9 cellular contexts compared by ENCODE assay signal in the genomic region with DNA sequence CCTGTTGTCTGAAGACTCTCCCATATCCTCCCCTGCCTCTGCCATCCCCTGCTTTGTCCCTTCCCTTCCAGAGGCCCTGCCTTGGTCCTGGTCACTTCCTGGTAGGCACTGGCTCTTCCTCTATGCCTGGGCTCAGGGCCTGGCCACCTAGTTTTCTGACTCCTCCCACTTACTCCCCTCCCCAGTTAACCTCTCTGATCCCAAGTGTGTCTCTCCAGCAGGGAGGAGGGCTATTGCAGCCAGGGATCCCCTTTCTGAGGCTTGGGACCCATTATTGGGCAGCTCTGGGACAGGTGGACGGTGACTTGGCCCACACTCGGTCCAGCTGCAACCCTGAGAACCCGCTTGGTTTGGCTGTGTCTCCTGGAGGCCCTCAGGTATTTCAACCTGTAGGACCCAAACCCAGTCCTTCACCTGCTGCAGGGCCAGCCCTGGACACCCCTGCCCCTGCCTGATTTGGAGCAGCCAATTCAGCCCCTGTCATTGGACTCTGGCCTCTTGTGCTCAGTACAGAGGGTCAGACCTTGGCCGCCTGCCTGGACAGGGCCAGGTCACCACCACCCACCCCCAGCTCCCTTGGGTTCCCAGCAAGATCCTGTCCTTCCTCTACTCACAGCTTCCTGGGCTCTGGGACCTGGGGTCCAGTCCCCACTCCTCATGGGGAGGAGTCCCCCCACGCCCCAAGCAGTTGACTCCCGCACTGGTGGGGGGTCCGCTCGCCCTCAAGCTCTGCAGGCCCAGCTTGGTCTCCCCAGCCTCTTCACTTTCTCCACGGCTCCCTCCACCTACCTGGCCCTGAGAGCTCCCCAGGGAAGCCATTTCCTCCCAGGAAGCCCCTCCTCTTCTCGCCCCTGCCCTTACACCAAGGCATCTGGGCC. TPM values are rescaled to one million over a fixed set of nuclear protein-coding genes. Genes with fewer than 3 reads are reported as not detected.
A peak's percentile ranks its signal among the peaks of the same experiment; 100 is the strongest.
DNase-seq lines count a peak whose midpoint lies in the region; ATAC-seq and TF ChIP-seq lines count a peak whose summit lies in the region.
"Had no signal": no experiment of that assay in that cellular context is flagged by ENCODE, and none has a peak within 500 bp of the region (broad histone marks: within the 10 kb centered on the region; RNA-seq: fewer than 3 reads in every experiment).

No MANE protein-coding gene starts in this region.

- H2BK120ac ChIP-seq in trophoblast cell (ENCODE audit: insufficient read depth, low read length, poor library complexity) = no peak overlapping the region

- H2AFZ ChIP-seq in trophoblast cell (ENCODE audit: insufficient read depth, low read length, poor library complexity) = no peak overlapping the region

- H3K18ac ChIP-seq in trophoblast cell (ENCODE audit: low read length) = no peak overlapping the region

- no peak overlapping the region for H3K9ac ChIP-seq in trophoblast cell (ENCODE audit: low read length)

- H4K8ac ChIP-seq in trophoblast cell (ENCODE audit: low read depth, low read length) = no peak overlapping the region

- H4K12ac ChIP-seq in trophoblast cell (ENCODE audit: low read depth, low read length) = no peak overlapping the region

- no peak overlapping the region for H2BK5ac ChIP-seq in trophoblast cell (ENCODE audit: low read depth, low read length, poor library complexity)

- no peaks in the 10 kb centered on the region for H3K36me3 Mint-ChIP-seq in activated naive CD4-positive, alpha-beta T cell treated with anti-CD3 and anti-CD28 coated beads for 36 hours (ENCODE audit: low read depth)
- H3K36me3 Mint-ChIP-seq in central memory CD8-positive, alpha-beta T cell (ENCODE audit: insufficient read depth) = no peaks in the 10 kb centered on the region
- H3K36me3 Mint-ChIP-seq in memory B cell (no peaks in the 10 kb centered on the region), HFFc6 (ENCODE audit: low read depth) (no peaks in the 10 kb centered on the region)

- WGBS in trophoblast cell (ENCODE audit: extremely low coverage, insufficient coverage, insufficient read length) = no CpG with 5 or more reads among the region's 10 CpGs

- H3K4me1 ChIP-seq in vagina (peaks cover 54% of the 10 kb centered on the region), trophoblast cell (ENCODE audit: control insufficient read depth in 1 of 2, insufficient read depth in 2 of 2, low read length in 2 of 2) (peaks cover 18 to 29% of the 10 kb centered on the region in 2 experiments)

- H3K9me3 ChIP-seq in vagina = no peaks in the 10 kb centered on the region
- peaks cover 5% of the 10 kb centered on the region for H3K9me3 ChIP-seq in trophoblast cell (ENCODE audit: insufficient read depth, low read depth, low read length)

- H3K36me3 ChIP-seq in vagina = no peaks in the 10 kb centered on the region
- H3K36me3 ChIP-seq in trophoblast cell (ENCODE audit: control insufficient read depth in 1 of 2, insufficient read depth in 2 of 2, low read length in 2 of 2) = no peaks in the 10 kb centered on the region

- no peak overlapping the region for H3K4ac ChIP-seq in trophoblast cell (ENCODE audit: low read depth, low read length)

- no peak for TF ChIP-seq POLR2A in vagina (IDR thresholded peaks at IDR 0.05)

- H2AK5ac ChIP-seq in trophoblast cell (ENCODE audit: low read length) = no peak overlapping the region

- H3K27ac Mint-ChIP-seq in activated naive CD4-positive, alpha-beta T cell treated with anti-CD3 and anti-CD28 coated beads for 36 hours = no peak overlapping the region
- H3K27ac Mint-ChIP-seq in central memory CD8-positive, alpha-beta T cell (ENCODE audit: low read depth) = peak overlapping the region; percentile 47
- H3K27ac Mint-ChIP-seq in memory B cell = peak overlapping the region; percentile 62
- no peak overlapping the region for H3K27ac Mint-ChIP-seq in HFFc6

- ATAC-seq in central memory CD8-positive, alpha-beta T cell (replicated peaks; ENCODE audit: extremely low read depth, poor library complexity, severe bottlenecking) = no peak
- no peak for ATAC-seq in memory B cell (ENCODE audit: low read depth)
- ATAC-seq in HG02970 (IDR thresholded peaks at IDR 0.05; ENCODE audit: low FRiP score, unreplicated experiment) = no peak

- peaks cover 40% of the 10 kb centered on the region for H3K4me1 Mint-ChIP-seq in activated naive CD4-positive, alpha-beta T cell treated with anti-CD3 and anti-CD28 coated beads for 36 hours (ENCODE audit: low read depth)
- peaks cover 50% of the 10 kb centered on the region for H3K4me1 Mint-ChIP-seq in central memory CD8-positive, alpha-beta T cell
- H3K4me1 Mint-ChIP-seq in memory B cell (peaks cover 38% of the 10 kb centered on the region), HFFc6 (ENCODE audit: low read depth) (peaks cover 31% of the 10 kb centered on the region)

- no peak overlapping the region for H4K91ac ChIP-seq in trophoblast cell (ENCODE audit: low read depth, low read length)

- no peak overlapping the region for H3K23ac ChIP-seq in trophoblast cell (ENCODE audit: low read length)

- no peak overlapping the region for H3K4me3 ChIP-seq in vagina
- no peak overlapping the region for H3K4me3 ChIP-seq in trophoblast cell (ENCODE audit: low read depth, low read length)

- TF ChIP-seq CTCF in vagina (IDR thresholded peaks at IDR 0.05) (no peak), HFFc6 (IDR thresholded peaks at IDR 0.05) (no peak)

- intact Hi-C loops in activated naive CD4-positive, alpha-beta T cell treated with anti-CD3 and anti-CD28 coated beads for 36 hours (cut with micrococcal nuclease) = no loop called here
- intact Hi-C loops in vagina (cut with DNase I) = no loop called here

- CTCF ChIA-PET in activated naive CD4-positive, alpha-beta T cell treated with anti-CD3 and anti-CD28 coated beads for 36 hours (lab: Charles Lee) = interaction anchor here (0.6 kb wide), 1 partner anchor 381 kb away, joined by 5 read pairs; no protein-coding TSS in a partner anchor

- H3K14ac ChIP-seq in trophoblast cell (ENCODE audit: low read length) = no peak overlapping the region

- no peaks in the 10 kb centered on the region for H3K9me3 Mint-ChIP-seq in activated naive CD4-positive, alpha-beta T cell treated with anti-CD3 and anti-CD28 coated beads for 36 hours
- H3K9me3 Mint-ChIP-seq in central memory CD8-positive, alpha-beta T cell = no peaks in the 10 kb centered on the region
- H3K9me3 Mint-ChIP-seq in memory B cell (no peaks in the 10 kb centered on the region), HFFc6 (no peaks in the 10 kb centered on the region)

- no peaks in the 10 kb centered on the region for H3K27me3 ChIP-seq in vagina
- H3K27me3 ChIP-seq in trophoblast cell (ENCODE audit: insufficient read depth, low read length) = no peaks in the 10 kb centered on the region

- H3K79me1 ChIP-seq in trophoblast cell (ENCODE audit: low read length) = peaks cover 9% of the 10 kb centered on the region

- H3K27ac ChIP-seq in vagina = peak overlapping the region; percentile 34
- H3K27ac ChIP-seq in trophoblast cell (ENCODE audit: low read depth, low read length) = no peak overlapping the region

- H3K4me3 Mint-ChIP-seq in activated naive CD4-positive, alpha-beta T cell treated with anti-CD3 and anti-CD28 coated beads for 36 hours = peak overlapping the region; percentile 24
- H3K4me3 Mint-ChIP-seq in central memory CD8-positive, alpha-beta T cell = peak overlapping the region; percentile 49
- H3K4me3 Mint-ChIP-seq in memory B cell = no peak overlapping the region
- H3K4me3 Mint-ChIP-seq in HFFc6 = no peak overlapping the region

- no peaks in the 10 kb centered on the region for H3K79me2 ChIP-seq in trophoblast cell (ENCODE audit: control insufficient read depth, insufficient read depth, low read length, poor library complexity)

- H2BK12ac ChIP-seq in trophoblast cell (ENCODE audit: low read length) = no peak overlapping the region

- H3K4me2 ChIP-seq in trophoblast cell (ENCODE audit: low read length) = no peak overlapping the region

- H3K27me3 Mint-ChIP-seq in activated naive CD4-positive, alpha-beta T cell treated with anti-CD3 and anti-CD28 coated beads for 36 hours (ENCODE audit: low read depth) = no peaks in the 10 kb centered on the region
- no peaks in the 10 kb centered on the region for H3K27me3 Mint-ChIP-seq in central memory CD8-positive, alpha-beta T cell
- H3K27me3 Mint-ChIP-seq in memory B cell = no peaks in the 10 kb centered on the region
- no peaks in the 10 kb centered on the region; the same call in 1 of the 2 replicates for H3K27me3 Mint-ChIP-seq in HFFc6 (ENCODE audit: insufficient read depth)

- no peak for DNase-seq in activated naive CD4-positive, alpha-beta T cell treated with anti-CD3 and anti-CD28 coated beads for 36 hours
- no peak for DNase-seq in activated naive CD4-positive, alpha-beta T cell treated with Interleukin-2 at 50 U/mL for 16 hours
- no peak for DNase-seq in central memory CD8-positive, alpha-beta T cell (ENCODE audit: low spot score in 2 of 2)
- DNase-seq in memory B cell (ENCODE audit: low spot score in 2 of 2) (peak in 1 of 2 donors; percentile 16), vagina (ENCODE audit: extremely low spot score in 2 of 2) (peak in 1 of 2 donors; percentile 85), trophoblast cell (no peak), HFFc6 (no peak)
- DNase-seq: NCI-H774 had no signal

RNA-seq across cellular contexts. Expression of gene SH3BP2, which starts 1.1 kb away (rescaled TPM):
- 10 to 100 TPM; 45.7 to 47.4 TPM for total RNA-seq in activated naive CD4-positive, alpha-beta T cell treated with anti-CD3 and anti-CD28 coated beads for 36 hours
- 102 TPM for total RNA-seq in vagina
- 21.3 and 21.9 TPM in 2 replicates for polyA plus RNA-seq in trophoblast cell (2013)
- total RNA-seq in HFFc6 (2021; fragmentation: NEBNext Ultra II Directional; extraction: Animal tissue kit (Norgen Biotek cat#: 25700)) = 10 to 100 TPM; 17.6 to 25.4 (median 20.5) TPM

RNA-seq across cellular contexts. Expression of gene TNIP2, which starts 35.6 kb away (rescaled TPM):
- total RNA-seq in activated naive CD4-positive, alpha-beta T cell treated with anti-CD3 and anti-CD28 coated beads for 36 hours = 10 to 100 TPM; 54.2 to 55.0 TPM
- total RNA-seq in vagina = 57.0 TPM
- polyA plus RNA-seq in trophoblast cell (2013) = 52.2 and 57.7 TPM in 2 replicates
- 10 to 100 TPM; 28.6 to 32.0 (median 30.9) TPM for total RNA-seq in HFFc6 (2021; fragmentation: NEBNext Ultra II Directional; extraction: Animal tissue kit (Norgen Biotek cat#: 25700))

RNA-seq across cellular contexts. Expression of gene ADD1, which starts 51.9 kb away (rescaled TPM):
- total RNA-seq in activated naive CD4-positive, alpha-beta T cell treated with anti-CD3 and anti-CD28 coated beads for 36 hours = 100 to 1,000 TPM; 165 TPM
- total RNA-seq in vagina = 228 TPM
- polyA plus RNA-seq in trophoblast cell (2013) = 225 and 238 TPM in 2 replicates
- total RNA-seq in HFFc6 (2021; fragmentation: NEBNext Ultra II Directional; extraction: Animal tissue kit (Norgen Biotek cat#: 25700)) = 100 to 1,000 TPM; 276 to 332 (median 321) TPM

Comparison
In these comparisons a context has a peak if more than half of its experiments do, and no peak if none do; other contexts are left out.
1. H3K27ac Mint-ChIP-seq: peak in central memory CD8-positive, alpha-beta T cell (single experiment) and memory B cell (single experiment); none in activated naive CD4-positive, alpha-beta T cell treated with anti-CD3 and anti-CD28 coated beads for 36 hours (single experiment) and HFFc6 (single experiment).
2. H3K4me3 Mint-ChIP-seq: peak in activated naive CD4-positive, alpha-beta T cell treated with anti-CD3 and anti-CD28 coated beads for 36 hours (single experiment) and central memory CD8-positive, alpha-beta T cell (single experiment); none in memory B cell (single experiment) and HFFc6 (single experiment).